10 cellular contexts compared by ENCODE assay signal in the genomic region with DNA sequence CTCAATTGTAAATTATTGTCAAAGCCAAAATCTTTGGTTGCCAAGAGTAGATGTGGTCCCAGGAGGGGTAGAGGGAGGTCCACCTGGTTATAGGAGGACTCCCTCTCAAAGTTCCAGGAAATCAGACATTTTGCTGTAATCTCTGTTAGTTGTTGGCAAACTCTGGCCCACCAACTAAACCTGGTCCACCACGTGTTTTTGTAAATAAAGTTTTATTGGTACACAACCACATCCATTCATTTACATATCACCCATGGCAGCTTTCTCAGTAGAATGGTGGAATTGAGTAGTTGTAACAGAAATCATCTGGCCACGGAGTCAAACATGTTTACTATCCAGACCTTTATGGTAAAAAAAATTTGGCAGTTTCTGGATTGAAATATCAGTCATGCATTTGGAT.
"Had no signal": no experiment of that assay in that cellular context is flagged by ENCODE, and none has a peak within 500 bp of the region (broad histone marks: within the 10 kb centered on the region; RNA-seq: fewer than 3 reads in every experiment).

No MANE protein-coding gene starts in this region.

- H3K4me2 ChIP-seq: KMS-11 had no signal

- H2AFZ ChIP-seq: GM23248 had no signal

- H3K9me3 ChIP-seq: HAP-1 had no signal

- H3K4me1 ChIP-seq: HAP-1 had no signal

- DNase-seq: GM23248, GOT3, H7, HFFc6, IMR-90, KBM-7 had no signal

- H3K4me3 ChIP-seq: GM23248, HAP-1 had no signal

- H3K9ac ChIP-seq: GM23248, KMS-11 had no signal

- ATAC-seq: HCT116 had no signal

- H3K27ac ChIP-seq: GM23248, HL-60, KMS-11 had no signal
